In genomic region chr12:132506730-132507538, GRCh38 we compare ENCODE assay signal across 9 cellular contexts. TPM values are rescaled to one million over a fixed set of nuclear protein-coding genes. Genes with fewer than 3 reads are reported as not detected.
A peak's percentile ranks its signal among the peaks of the same experiment; 100 is the strongest.
DNase-seq lines count a peak whose midpoint lies in the region; ATAC-seq lines count a peak whose summit lies in the region.
"Had no signal": no experiment of that assay in that cellular context is flagged by ENCODE, and none has a peak within 500 bp of the region (broad histone marks: within the 10 kb centered on the region; RNA-seq: fewer than 3 reads in every experiment).

No MANE protein-coding gene starts in this region.

- WGBS in mesenchymal stem cell = 68% methylated on average over 36 of the region's 36 CpGs

- no peaks in the 10 kb centered on the region for H3K27me3 Mint-ChIP-seq in activated CD4-positive, alpha-beta T cell treated with anti-CD3 and anti-CD28 coated beads for 36 hours
- H3K27me3 Mint-ChIP-seq in dendritic cell treated with granulocyte-macrophage colony-stimulating factor and Interleukin-4, amounts not matched to agents 40 ng/mL and 50 ng/mL, for 4 days = peaks cover 26% of the 10 kb centered on the region

- no peak overlapping the region for H2AFZ ChIP-seq in mesenchymal stem cell (ENCODE audit: low read depth, low read length)

- H3K4me1 ChIP-seq in mesenchymal stem cell (ENCODE audit: control insufficient read depth, insufficient read depth, low read depth, low read length) = peaks cover 61% of the 10 kb centered on the region
- H3K4me1 ChIP-seq: HAP-1 had no signal

- peak overlapping the region; percentile 56 for H3K4me2 ChIP-seq in mesenchymal stem cell (ENCODE audit: low read length, poor library complexity, severe bottlenecking)

- H2BK120ac ChIP-seq in mesenchymal stem cell (ENCODE audit: low read depth, low read length) = no peak overlapping the region

- H3K9ac ChIP-seq in mesenchymal stem cell (ENCODE audit: low read length) = peak overlapping the region; percentile 65

- CTCF ChIA-PET in activated CD4-positive, alpha-beta T cell treated with anti-CD3 and anti-CD28 coated beads for 36 hours (lab: Charles Lee) = interaction anchor here (0.6 to 2.9 kb wide), 2 partner anchors 91 to 93 kb away, joined by 3 to 9 read pairs; no protein-coding TSS in a partner anchor

- H3K79me1 ChIP-seq in mesenchymal stem cell (replicated peaks; ENCODE audit: low read length, poor library complexity, severe bottlenecking) = peaks cover 58% of the 10 kb centered on the region

- POLR2A ChIA-PET in activated CD4-positive, alpha-beta T cell treated with anti-CD3 and anti-CD28 coated beads for 36 hours (lab: Charles Lee) = interaction anchor here (1.4 kb wide), 1 partner anchor 77 kb away, joined by 3 read pairs; no protein-coding TSS in a partner anchor

- H2BK12ac ChIP-seq in mesenchymal stem cell (ENCODE audit: low read length in 2 of 2) = no peak overlapping the region

- H3K9me3 Mint-ChIP-seq in activated CD4-positive, alpha-beta T cell treated with anti-CD3 and anti-CD28 coated beads for 36 hours (ENCODE audit: low read depth) = no peaks in the 10 kb centered on the region
- no peaks in the 10 kb centered on the region for H3K9me3 Mint-ChIP-seq in dendritic cell treated with granulocyte-macrophage colony-stimulating factor and Interleukin-4, amounts not matched to agents 40 ng/mL and 50 ng/mL, for 4 days

- peak overlapping the region; percentile 77 for H4K8ac ChIP-seq in mesenchymal stem cell (ENCODE audit: low read length)

- H3K27ac Mint-ChIP-seq in activated CD4-positive, alpha-beta T cell treated with anti-CD3 and anti-CD28 coated beads for 36 hours = peak overlapping the region; percentile 76
- H3K27ac Mint-ChIP-seq in dendritic cell treated with granulocyte-macrophage colony-stimulating factor and Interleukin-4, amounts not matched to agents 40 ng/mL and 50 ng/mL, for 4 days = peak overlapping the region; percentile 88

- no peak overlapping the region for H2BK15ac ChIP-seq in mesenchymal stem cell (ENCODE audit: low read depth, poor library complexity, severe bottlenecking)

- ATAC-seq in HG03095 (IDR thresholded peaks at IDR 0.05; ENCODE audit: unreplicated experiment) = peak; percentile 49
- ATAC-seq in activated CD4-positive, alpha-beta T cell treated with anti-CD3 and anti-CD28 coated beads for 36 hours = peak; percentile 99

- peak overlapping the region; percentile 24 to 58 for H3K4me3 ChIP-seq in mesenchymal stem cell (ENCODE audit: insufficient read depth in 1 of 2, low read depth in 1 of 2, low read length in 2 of 2)
- H3K4me3 ChIP-seq: HAP-1 had no signal

- H3K23ac ChIP-seq in mesenchymal stem cell (ENCODE audit: low read length in 2 of 2) = no peak overlapping the region

- H3K36me3 Mint-ChIP-seq in activated CD4-positive, alpha-beta T cell treated with anti-CD3 and anti-CD28 coated beads for 36 hours (ENCODE audit: low read depth) = no peaks in the 10 kb centered on the region
- H3K36me3 Mint-ChIP-seq in dendritic cell treated with granulocyte-macrophage colony-stimulating factor and Interleukin-4, amounts not matched to agents 40 ng/mL and 50 ng/mL, for 4 days (ENCODE audit: low read depth) = peaks cover 56% of the 10 kb centered on the region

- peak overlapping the region; percentile 33 for H3K4me3 Mint-ChIP-seq in activated CD4-positive, alpha-beta T cell treated with anti-CD3 and anti-CD28 coated beads for 36 hours
- H3K4me3 Mint-ChIP-seq in dendritic cell treated with granulocyte-macrophage colony-stimulating factor and Interleukin-4, amounts not matched to agents 40 ng/mL and 50 ng/mL, for 4 days = peak overlapping the region; percentile 62

- H2BK5ac ChIP-seq in mesenchymal stem cell (ENCODE audit: low read depth, low read length, poor library complexity, severe bottlenecking) = no peak overlapping the region

- H3K14ac ChIP-seq in mesenchymal stem cell (ENCODE audit: low read length in 2 of 2) = no peak overlapping the region

- peak overlapping the region; percentile 53 for H3K27ac ChIP-seq in mesenchymal stem cell (ENCODE audit: low read length, poor library complexity, severe bottlenecking)

- peak overlapping the region; percentile 64 for H4K91ac ChIP-seq in mesenchymal stem cell (ENCODE audit: low read length)

- peak overlapping the region; percentile 3 to 27 for H3K4ac ChIP-seq in mesenchymal stem cell (ENCODE audit: low read depth in 1 of 2, low read length in 2 of 2)

- no peaks in the 10 kb centered on the region for H3K27me3 ChIP-seq in mesenchymal stem cell (ENCODE audit: control insufficient read depth in 1 of 2, insufficient read depth in 1 of 2, low read length in 2 of 2)

- peaks cover 46% of the 10 kb centered on the region for H3K4me1 Mint-ChIP-seq in activated CD4-positive, alpha-beta T cell treated with anti-CD3 and anti-CD28 coated beads for 36 hours
- H3K4me1 Mint-ChIP-seq in dendritic cell treated with granulocyte-macrophage colony-stimulating factor and Interleukin-4, amounts not matched to agents 40 ng/mL and 50 ng/mL, for 4 days (ENCODE audit: low read depth) = peaks cover 67% of the 10 kb centered on the region

- H3K36me3 ChIP-seq in mesenchymal stem cell (ENCODE audit: control insufficient read depth in 1 of 2, insufficient read depth in 2 of 2, low read depth in 1 of 2, low read length in 2 of 2) = peaks cover 0 to 50% of the 10 kb centered on the region in 2 experiments

- DNase-seq in CMK (ENCODE audit: low read depth) (peak; percentile 84), mesenchymal stem cell (peak; percentile 66), MV-4-11 (lab: John Stamatoyannopoulos, UW) (no peak), NCI-H1436 (lab: John Stamatoyannopoulos, UW) (no peak)
- peak; percentile 89 for DNase-seq in activated CD4-positive, alpha-beta T cell treated with anti-CD3 and anti-CD28 coated beads for 36 hours
- peak; percentile 58 for DNase-seq in stimulated activated CD8-positive, alpha-beta memory T cell treated with anti-CD3 and anti-CD28 coated beads, Interleukin-15, amount 100 ng/mL, for 48 hours (ENCODE audit: low read depth in 2 of 2)

- peak overlapping the region; percentile 63 to 81 for H3K18ac ChIP-seq in mesenchymal stem cell (ENCODE audit: low read depth in 1 of 2, low read length in 2 of 2)

- intact Hi-C loops in activated CD4-positive, alpha-beta T cell treated with anti-CD3 and anti-CD28 coated beads for 36 hours (cut with DNase I, micrococcal nuclease) = loop anchor here (1.0 to 2.0 kb wide), 3 partner anchors 14 to 32 kb away; no protein-coding TSS in a partner anchor
- intact Hi-C loops in dendritic cell treated with granulocyte-macrophage colony-stimulating factor and Interleukin-4, amounts not matched to agents 40 ng/mL and 50 ng/mL, for 4 days (cut with micrococcal nuclease) = loop anchor here (5.0 kb wide), 1 partner anchor 90 kb away; no protein-coding TSS in a partner anchor

- H2AK5ac ChIP-seq in mesenchymal stem cell (ENCODE audit: low read length, severe bottlenecking) = no peak overlapping the region

- no peaks in the 10 kb centered on the region for H3K9me3 ChIP-seq in mesenchymal stem cell (ENCODE audit: control insufficient read depth, low read length)
- H3K9me3 ChIP-seq: HAP-1 had no signal

RNA-seq across cellular contexts. Expression of gene FBRSL1, which starts 17.0 kb away (rescaled TPM):
- 10 to 100 TPM; 35.7 to 55.1 TPM for total RNA-seq in activated CD4-positive, alpha-beta T cell treated with anti-CD3 and anti-CD28 coated beads for 36 hours
- polyA plus RNA-seq in mesenchymal stem cell (2013, experiment 1 of 2) = 35.1 TPM
- 32.7 TPM for polyA plus RNA-seq in mesenchymal stem cell (2013, experiment 2 of 2)

Comparison
In these comparisons a context has a peak if more than half of its experiments do, and no peak if none do; other contexts are left out.
1. DNase-seq: peak in CMK (single experiment), activated CD4-positive, alpha-beta T cell treated with anti-CD3 and anti-CD28 coated beads for 36 hours (single experiment), mesenchymal stem cell (single experiment) and stimulated activated CD8-positive, alpha-beta memory T cell treated with anti-CD3 and anti-CD28 coated beads, Interleukin-15, amount 100 ng/mL, for 48 hours (2 of 2); none in MV-4-11 (single experiment) and NCI-H1436 (single experiment).